Comparison of ENCODE assay signal across 10 cellular contexts in the genomic region with DNA sequence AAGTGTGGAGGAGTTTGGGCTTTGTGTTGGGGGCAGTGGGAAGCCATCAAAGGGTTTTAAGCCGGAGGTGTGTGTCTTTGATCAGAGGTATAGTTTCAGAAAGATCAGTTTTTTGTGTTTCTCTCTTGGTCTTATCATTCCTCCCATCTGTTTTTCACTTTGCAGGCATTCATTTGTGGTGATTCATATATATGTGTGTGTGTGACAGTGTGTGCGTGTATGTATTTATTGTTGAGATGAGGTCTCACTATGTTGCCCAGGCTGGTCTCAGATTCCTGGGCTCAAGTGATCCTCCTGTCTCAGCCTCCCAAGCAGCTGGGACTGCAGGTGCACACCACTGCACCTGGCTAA. TPM values are rescaled to one million over a fixed set of nuclear protein-coding genes. Genes with fewer than 3 reads are reported as not detected.
A peak's percentile ranks its signal among the peaks of the same experiment; 100 is the strongest.
DNase-seq lines count a peak whose midpoint lies in the region; ATAC-seq and TF ChIP-seq lines count a peak whose summit lies in the region.
"Had no signal": no experiment of that assay in that cellular context is flagged by ENCODE, and none has a peak within 500 bp of the region (broad histone marks: within the 10 kb centered on the region; RNA-seq: fewer than 3 reads in every experiment).

No MANE protein-coding gene starts in this region.

- H3K4me1 ChIP-seq in skeletal muscle satellite cell (ENCODE audit: control insufficient read depth, insufficient read depth, low read length) = peaks cover 15% of the 10 kb centered on the region

- H3K27ac Mint-ChIP-seq in activated CD4-positive, alpha-beta T cell treated with anti-CD3 and anti-CD28 coated beads for 36 hours = no peak overlapping the region
- no peak overlapping the region for H3K27ac Mint-ChIP-seq in T-cell
- H3K27ac Mint-ChIP-seq in stimulated activated naive B cell treated with anti-CD40 and anti-IgM and Interleukin-4, amounts not matched to agents 10 μg/mL and 1 μg/mL and 100 μg/mL, for 72 hours = no peak overlapping the region
- H3K27ac Mint-ChIP-seq: nephron had no signal

- H3K9ac ChIP-seq in skeletal muscle satellite cell (ENCODE audit: low read depth, low read length) = peak overlapping the region; percentile 86

- H3K36me3 Mint-ChIP-seq in activated CD4-positive, alpha-beta T cell treated with anti-CD3 and anti-CD28 coated beads for 36 hours (ENCODE audit: low read depth) = no peaks in the 10 kb centered on the region
- no peaks in the 10 kb centered on the region for H3K36me3 Mint-ChIP-seq in T-cell
- H3K36me3 Mint-ChIP-seq in stimulated activated naive B cell treated with anti-CD40 and anti-IgM and Interleukin-4, amounts not matched to agents 10 μg/mL and 1 μg/mL and 100 μg/mL, for 72 hours = peaks cover 0 to 4% of the 10 kb centered on the region in 2 donors

- H3K9me3 ChIP-seq in skeletal muscle satellite cell (replicated peaks; ENCODE audit: low read length) = no peaks in the 10 kb centered on the region

- intact Hi-C loops in activated CD4-positive, alpha-beta T cell treated with anti-CD3 and anti-CD28 coated beads for 36 hours (cut with DNase I, micrococcal nuclease) = loop anchor here in 1 of 2 experiments (2.0 kb wide), 1 partner anchor 42 kb away; no protein-coding TSS in a partner anchor

- CTCF ChIA-PET in activated CD4-positive, alpha-beta T cell treated with anti-CD3 and anti-CD28 coated beads for 36 hours (lab: Charles Lee) = no interaction called here
- CTCF ChIA-PET in T-cell (lab: Charles Lee) = no interaction called here

- no peak for TF ChIP-seq CTCF in fibroblast of mammary gland (conservative IDR thresholded peaks at IDR 0.05; ENCODE audit: control insufficient read depth, insufficient read depth, low read depth, low read length)

- peak overlapping the region; percentile 87 for H3K4me2 ChIP-seq in skeletal muscle satellite cell (ENCODE audit: low read length)

- peak; percentile 20 for DNase-seq in activated CD4-positive, alpha-beta T cell treated with anti-CD3 and anti-CD28 coated beads for 36 hours
- no peak for DNase-seq in activated CD4-positive, alpha-beta T cell treated with anti-CD3 and anti-CD28 coated beads for 1 hour
- peak in 4 of 34 experiments; percentile 4 to 24 (median 18) for DNase-seq in T-cell
- peak; percentile 59 for DNase-seq in fibroblast of mammary gland (ENCODE audit: low read depth)
- no peak for DNase-seq in LoVo (ENCODE audit: low spot score)
- no peak for DNase-seq in NCI-H1105 (lab: John Stamatoyannopoulos, UW)
- DNase-seq in stimulated activated naive B cell treated with anti-CD40 and anti-IgM and Interleukin-4, amounts not matched to agents 10 μg/mL and 1 μg/mL and 100 μg/mL, for 72 hours = no peak
- DNase-seq: NCI-H1436 had no signal

- no peaks in the 10 kb centered on the region for H3K27me3 Mint-ChIP-seq in activated CD4-positive, alpha-beta T cell treated with anti-CD3 and anti-CD28 coated beads for 36 hours
- no peaks in the 10 kb centered on the region for H3K27me3 Mint-ChIP-seq in T-cell
- H3K27me3 Mint-ChIP-seq in stimulated activated naive B cell treated with anti-CD40 and anti-IgM and Interleukin-4, amounts not matched to agents 10 μg/mL and 1 μg/mL and 100 μg/mL, for 72 hours = no peaks in the 10 kb centered on the region

- H3K4me1 Mint-ChIP-seq in activated CD4-positive, alpha-beta T cell treated with anti-CD3 and anti-CD28 coated beads for 36 hours = peaks cover 4% of the 10 kb centered on the region
- H3K4me1 Mint-ChIP-seq in T-cell = peaks cover 0 to 9% (median 7%) of the 10 kb centered on the region in 3 donors
- H3K4me1 Mint-ChIP-seq in stimulated activated naive B cell treated with anti-CD40 and anti-IgM and Interleukin-4, amounts not matched to agents 10 μg/mL and 1 μg/mL and 100 μg/mL, for 72 hours = peaks cover 8 to 9% of the 10 kb centered on the region in 2 donors
- H3K4me1 Mint-ChIP-seq: nephron had no signal

- no peaks in the 10 kb centered on the region for H3K27me3 ChIP-seq in skeletal muscle satellite cell (ENCODE audit: control insufficient read depth, insufficient read depth, low read length)

- peak; percentile 65 for ATAC-seq in activated CD4-positive, alpha-beta T cell treated with anti-CD3 and anti-CD28 coated beads for 36 hours
- ATAC-seq in T-cell (replicated peaks in 1 of 4) = peak; percentile 45 to 67 (median 55)
- no peak for ATAC-seq in stimulated activated naive B cell treated with anti-CD40 and anti-IgM and Interleukin-4, amounts not matched to agents 10 μg/mL and 1 μg/mL and 100 μg/mL, for 72 hours (replicated peaks)

- peak overlapping the region; percentile 72 for H3K4me3 ChIP-seq in fibroblast of mammary gland (ENCODE audit: control insufficient read depth, low read depth, low read length)
- H3K4me3 ChIP-seq in skeletal muscle satellite cell (ENCODE audit: low read length) = no peak overlapping the region

- H3K4me3 Mint-ChIP-seq in activated CD4-positive, alpha-beta T cell treated with anti-CD3 and anti-CD28 coated beads for 36 hours = no peak overlapping the region
- no peak overlapping the region for H3K4me3 Mint-ChIP-seq in T-cell
- no peak overlapping the region for H3K4me3 Mint-ChIP-seq in stimulated activated naive B cell treated with anti-CD40 and anti-IgM and Interleukin-4, amounts not matched to agents 10 μg/mL and 1 μg/mL and 100 μg/mL, for 72 hours
- H3K4me3 Mint-ChIP-seq: nephron had no signal

- H3K36me3 ChIP-seq in skeletal muscle satellite cell (ENCODE audit: insufficient read depth, low read length) = no peaks in the 10 kb centered on the region

- no peaks in the 10 kb centered on the region for H3K9me3 Mint-ChIP-seq in activated CD4-positive, alpha-beta T cell treated with anti-CD3 and anti-CD28 coated beads for 36 hours (ENCODE audit: low read depth)
- no peaks in the 10 kb centered on the region for H3K9me3 Mint-ChIP-seq in T-cell
- no peaks in the 10 kb centered on the region for H3K9me3 Mint-ChIP-seq in stimulated activated naive B cell treated with anti-CD40 and anti-IgM and Interleukin-4, amounts not matched to agents 10 μg/mL and 1 μg/mL and 100 μg/mL, for 72 hours
- H3K9me3 Mint-ChIP-seq: nephron had no signal

- POLR2A ChIA-PET in activated CD4-positive, alpha-beta T cell treated with anti-CD3 and anti-CD28 coated beads for 36 hours (lab: Charles Lee) = no interaction called here
- POLR2A ChIA-PET in T-cell (lab: Charles Lee) = interaction anchor here in 1 of 2 donors (0.7 kb wide), 1 partner anchor 12 kb away, joined by 3 read pairs; no protein-coding TSS in a partner anchor

RNA-seq across cellular contexts. Expression of gene SERINC3, which starts 11.1 kb away (rescaled TPM):
- 10 to 100 TPM; 51.9 to 58.5 TPM for total RNA-seq in activated CD4-positive, alpha-beta T cell treated with anti-CD3 and anti-CD28 coated beads for 36 hours
- 10 to 100 TPM; 60.5 to 83.0 (median 78.4) TPM for total RNA-seq in T-cell
- 88.7 and 94.8 TPM in 2 replicates for total RNA-seq in skeletal muscle satellite cell (2012; rRNA removed)

RNA-seq across cellular contexts. Expression of gene PKIG, which starts 49.4 kb away (rescaled TPM):
- 1 to 10 TPM; 4.5 to 4.6 TPM for total RNA-seq in activated CD4-positive, alpha-beta T cell treated with anti-CD3 and anti-CD28 coated beads for 36 hours
- total RNA-seq in T-cell = 1 to 10 TPM; 2.1 to 7.7 (median 4.7) TPM
- total RNA-seq in skeletal muscle satellite cell (2012; rRNA removed) = 57.3 and 74.9 TPM in 2 replicates

RNA-seq across cellular contexts. Expression of gene TTPAL, which starts 57.3 kb away (rescaled TPM):
- 10 to 100 TPM; 18.3 to 21.5 TPM for total RNA-seq in activated CD4-positive, alpha-beta T cell treated with anti-CD3 and anti-CD28 coated beads for 36 hours
- total RNA-seq in T-cell = 10 to 100 TPM; 14.6 to 19.2 (median 16.8) TPM
- total RNA-seq in skeletal muscle satellite cell (2012; rRNA removed) = 26.2 and 28.4 TPM in 2 replicates

Comparison
In these comparisons a context has a peak if more than half of its experiments do, and no peak if none do; other contexts are left out.
1. DNase-seq: peak in activated CD4-positive, alpha-beta T cell treated with anti-CD3 and anti-CD28 coated beads for 36 hours (single experiment) and fibroblast of mammary gland (single experiment); none in activated CD4-positive, alpha-beta T cell treated with anti-CD3 and anti-CD28 coated beads for 1 hour (single experiment), LoVo (single experiment), NCI-H1105 (single experiment) and stimulated activated naive B cell treated with anti-CD40 and anti-IgM and Interleukin-4, amounts not matched to agents 10 μg/mL and 1 μg/mL and 100 μg/mL, for 72 hours (single experiment).
2. ATAC-seq: peak in activated CD4-positive, alpha-beta T cell treated with anti-CD3 and anti-CD28 coated beads for 36 hours (single experiment) and T-cell (4 of 4); none in stimulated activated naive B cell treated with anti-CD40 and anti-IgM and Interleukin-4, amounts not matched to agents 10 μg/mL and 1 μg/mL and 100 μg/mL, for 72 hours (0 of 2).